8 cellular contexts compared by ENCODE assay signal in genomic region chr6:142112451-142113061, GRCh38.
DNase-seq lines count a peak whose midpoint lies in the region; ATAC-seq lines count a peak whose summit lies in the region.

No MANE protein-coding gene starts in this region.

- peak; percentile 23 for DNase-seq in GF-D8 (lab: John Stamatoyannopoulos, UW)
- peak; percentile 5 for DNase-seq in NCI-H510A treated with DMSO at 0.1 percent for 48 hours (lab: John Stamatoyannopoulos, UW)
- peak; percentile 47 to 65 for DNase-seq in activated CD4-positive, alpha-beta T cell treated with anti-CD3 and anti-CD28 coated beads, Interleukin-2, amount 50 U/mL, for 24 hours (ENCODE audit: low read depth in 1 of 2, low spot score in 1 of 2)
- peak; percentile 65 for DNase-seq in effector CD4-positive, alpha-beta T cell
- DNase-seq in medulla oblongata (ENCODE audit: extremely low spot score): peak; percentile 77
- peak; percentile 23 to 30 for DNase-seq in stimulated activated CD8-positive, alpha-beta memory T cell treated with anti-CD3 and anti-CD28 coated beads, Interleukin-15, amount 100 ng/mL, for 48 hours (ENCODE audit: low read depth in 2 of 2)

- ATAC-seq in HG03159 (IDR thresholded peaks at IDR 0.05; ENCODE audit: unreplicated experiment) (peak; percentile 81), HG03097 (IDR thresholded peaks at IDR 0.05; ENCODE audit: low FRiP score, unreplicated experiment) (no peak)

Comparison
In these comparisons a context has a peak if more than half of its experiments do, and no peak if none do; other contexts are left out.
1. DNase-seq: peak in every context shown above with its lines; median percentile 77 in medulla oblongata; 65 in effector CD4-positive, alpha-beta T cell; 56 in activated CD4-positive, alpha-beta T cell treated with anti-CD3 and anti-CD28 coated beads, Interleukin-2, amount 50 U/mL, for 24 hours; 26 in stimulated activated CD8-positive, alpha-beta memory T cell treated with anti-CD3 and anti-CD28 coated beads, Interleukin-15, amount 100 ng/mL, for 48 hours; 23 in GF-D8; 5 in NCI-H510A treated with DMSO at 0.1 percent for 48 hours.